Comparison of ENCODE assay signal across 1 cellular context in the genomic region with DNA sequence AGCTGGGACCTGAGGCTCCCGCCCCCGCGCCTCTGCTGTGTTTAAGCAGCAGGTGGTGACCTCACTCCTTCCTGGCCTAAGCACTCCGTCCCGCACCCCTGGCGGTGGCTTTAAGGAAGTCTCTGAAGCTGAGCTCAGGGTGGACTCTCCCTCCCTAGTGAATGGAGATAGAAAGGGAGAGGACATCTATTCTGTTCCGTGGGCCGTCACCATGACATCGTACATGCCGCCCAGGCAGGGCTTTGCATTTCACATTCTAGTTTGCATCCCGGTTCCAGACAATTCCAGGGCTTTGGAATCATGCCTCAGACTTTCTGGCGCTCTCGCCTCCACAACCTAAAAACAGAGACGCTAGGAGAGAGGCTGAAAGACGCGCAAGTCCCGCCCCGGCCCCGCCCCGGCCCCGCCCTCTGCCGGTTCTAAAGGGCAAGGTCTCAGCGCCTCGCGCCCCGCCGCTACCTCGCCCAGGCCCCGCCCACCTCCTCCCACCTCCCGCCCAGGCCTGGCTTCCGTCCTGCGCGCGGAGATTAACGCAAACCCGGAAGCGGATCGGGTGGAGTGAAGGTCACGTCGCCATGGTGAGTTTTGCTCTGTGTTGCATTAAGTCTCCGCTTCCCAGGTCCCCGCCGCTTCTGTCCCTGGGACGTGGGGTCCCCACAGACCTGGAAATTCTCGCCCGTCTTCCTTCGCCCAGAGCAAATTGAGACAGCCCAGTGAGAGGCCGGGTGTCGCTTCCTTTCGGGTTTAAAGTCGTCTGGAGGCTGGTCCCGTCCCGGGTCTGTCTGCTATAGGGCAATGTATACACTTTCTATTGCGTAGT.
TF ChIP-seq lines count a peak whose summit lies in the region.

A gene (plus strand): TSS at position 535 of the 820 bp plus-strand sequence. CDS start 15,617 bp downstream, outside the sequence.

TF ChIP-seq in WTC11, 78 proteins besides CTCF, POLR2A, EP300 and RAD21 (continued from another document):
- TF ChIP-seq, protein P1, sequence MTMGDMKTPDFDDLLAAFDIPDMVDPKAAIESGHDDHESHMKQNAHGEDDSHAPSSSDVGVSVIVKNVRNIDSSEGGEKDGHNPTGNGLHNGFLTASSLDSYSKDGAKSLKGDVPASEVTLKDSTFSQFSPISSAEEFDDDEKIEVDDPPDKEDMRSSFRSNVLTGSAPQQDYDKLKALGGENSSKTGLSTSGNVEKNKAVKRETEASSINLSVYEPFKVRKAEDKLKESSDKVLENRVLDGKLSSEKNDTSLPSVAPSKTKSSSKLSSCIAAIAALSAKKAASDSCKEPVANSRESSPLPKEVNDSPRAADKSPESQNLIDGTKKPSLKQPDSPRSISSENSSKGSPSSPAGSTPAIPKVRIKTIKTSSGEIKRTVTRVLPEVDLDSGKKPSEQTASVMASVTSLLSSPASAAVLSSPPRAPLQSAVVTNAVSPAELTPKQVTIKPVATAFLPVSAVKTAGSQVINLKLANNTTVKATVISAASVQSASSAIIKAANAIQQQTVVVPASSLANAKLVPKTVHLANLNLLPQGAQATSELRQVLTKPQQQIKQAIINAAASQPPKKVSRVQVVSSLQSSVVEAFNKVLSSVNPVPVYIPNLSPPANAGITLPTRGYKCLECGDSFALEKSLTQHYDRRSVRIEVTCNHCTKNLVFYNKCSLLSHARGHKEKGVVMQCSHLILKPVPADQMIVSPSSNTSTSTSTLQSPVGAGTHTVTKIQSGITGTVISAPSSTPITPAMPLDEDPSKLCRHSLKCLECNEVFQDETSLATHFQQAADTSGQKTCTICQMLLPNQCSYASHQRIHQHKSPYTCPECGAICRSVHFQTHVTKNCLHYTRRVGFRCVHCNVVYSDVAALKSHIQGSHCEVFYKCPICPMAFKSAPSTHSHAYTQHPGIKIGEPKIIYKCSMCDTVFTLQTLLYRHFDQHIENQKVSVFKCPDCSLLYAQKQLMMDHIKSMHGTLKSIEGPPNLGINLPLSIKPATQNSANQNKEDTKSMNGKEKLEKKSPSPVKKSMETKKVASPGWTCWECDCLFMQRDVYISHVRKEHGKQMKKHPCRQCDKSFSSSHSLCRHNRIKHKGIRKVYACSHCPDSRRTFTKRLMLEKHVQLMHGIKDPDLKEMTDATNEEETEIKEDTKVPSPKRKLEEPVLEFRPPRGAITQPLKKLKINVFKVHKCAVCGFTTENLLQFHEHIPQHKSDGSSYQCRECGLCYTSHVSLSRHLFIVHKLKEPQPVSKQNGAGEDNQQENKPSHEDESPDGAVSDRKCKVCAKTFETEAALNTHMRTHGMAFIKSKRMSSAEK (CRISPR knock-in tag; IDR thresholded peaks at IDR 0.05; ENCODE audit: borderline replicate concordance), result no peak
- TF ChIP-seq TP53 (CRISPR knock-in tag; IDR thresholded peaks at IDR 0.05) (no peak), GABPB1 (CRISPR knock-in tag; IDR thresholded peaks at IDR 0.05) (peak; percentile 22; the same call in 1 of the 2 replicates), ZNF138 (CRISPR knock-in tag; conservative IDR thresholded peaks at IDR 0.05) (no peak), ETV6 (CRISPR knock-in tag; IDR thresholded peaks at IDR 0.05) (peak; percentile 31; the same call in 1 of the 2 replicates), FOXP1 (CRISPR knock-in tag; IDR thresholded peaks at IDR 0.05; ENCODE audit: borderline replicate concordance) (no peak)
- TF ChIP-seq, protein P2, sequence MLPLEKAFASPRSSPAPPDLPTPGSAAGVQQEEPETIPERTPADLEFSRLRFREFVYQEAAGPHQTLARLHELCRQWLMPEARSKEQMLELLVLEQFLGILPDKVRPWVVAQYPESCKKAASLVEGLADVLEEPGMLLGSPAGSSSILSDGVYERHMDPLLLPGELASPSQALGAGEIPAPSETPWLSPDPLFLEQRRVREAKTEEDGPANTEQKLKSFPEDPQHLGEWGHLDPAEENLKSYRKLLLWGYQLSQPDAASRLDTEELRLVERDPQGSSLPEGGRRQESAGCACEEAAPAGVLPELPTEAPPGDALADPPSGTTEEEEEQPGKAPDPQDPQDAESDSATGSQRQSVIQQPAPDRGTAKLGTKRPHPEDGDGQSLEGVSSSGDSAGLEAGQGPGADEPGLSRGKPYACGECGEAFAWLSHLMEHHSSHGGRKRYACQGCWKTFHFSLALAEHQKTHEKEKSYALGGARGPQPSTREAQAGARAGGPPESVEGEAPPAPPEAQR (CRISPR knock-in tag; IDR thresholded peaks at IDR 0.05), result no peak
- TF ChIP-seq, protein P3, sequence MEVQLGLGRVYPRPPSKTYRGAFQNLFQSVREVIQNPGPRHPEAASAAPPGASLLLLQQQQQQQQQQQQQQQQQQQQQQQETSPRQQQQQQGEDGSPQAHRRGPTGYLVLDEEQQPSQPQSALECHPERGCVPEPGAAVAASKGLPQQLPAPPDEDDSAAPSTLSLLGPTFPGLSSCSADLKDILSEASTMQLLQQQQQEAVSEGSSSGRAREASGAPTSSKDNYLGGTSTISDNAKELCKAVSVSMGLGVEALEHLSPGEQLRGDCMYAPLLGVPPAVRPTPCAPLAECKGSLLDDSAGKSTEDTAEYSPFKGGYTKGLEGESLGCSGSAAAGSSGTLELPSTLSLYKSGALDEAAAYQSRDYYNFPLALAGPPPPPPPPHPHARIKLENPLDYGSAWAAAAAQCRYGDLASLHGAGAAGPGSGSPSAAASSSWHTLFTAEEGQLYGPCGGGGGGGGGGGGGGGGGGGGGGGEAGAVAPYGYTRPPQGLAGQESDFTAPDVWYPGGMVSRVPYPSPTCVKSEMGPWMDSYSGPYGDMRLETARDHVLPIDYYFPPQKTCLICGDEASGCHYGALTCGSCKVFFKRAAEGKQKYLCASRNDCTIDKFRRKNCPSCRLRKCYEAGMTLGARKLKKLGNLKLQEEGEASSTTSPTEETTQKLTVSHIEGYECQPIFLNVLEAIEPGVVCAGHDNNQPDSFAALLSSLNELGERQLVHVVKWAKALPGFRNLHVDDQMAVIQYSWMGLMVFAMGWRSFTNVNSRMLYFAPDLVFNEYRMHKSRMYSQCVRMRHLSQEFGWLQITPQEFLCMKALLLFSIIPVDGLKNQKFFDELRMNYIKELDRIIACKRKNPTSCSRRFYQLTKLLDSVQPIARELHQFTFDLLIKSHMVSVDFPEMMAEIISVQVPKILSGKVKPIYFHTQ (CRISPR knock-in tag; IDR thresholded peaks at IDR 0.05), result no peak
TF ChIP-seq in WTC11: peak in this region for 4.
